21 cellular contexts compared by ENCODE assay signal in the genomic region with DNA sequence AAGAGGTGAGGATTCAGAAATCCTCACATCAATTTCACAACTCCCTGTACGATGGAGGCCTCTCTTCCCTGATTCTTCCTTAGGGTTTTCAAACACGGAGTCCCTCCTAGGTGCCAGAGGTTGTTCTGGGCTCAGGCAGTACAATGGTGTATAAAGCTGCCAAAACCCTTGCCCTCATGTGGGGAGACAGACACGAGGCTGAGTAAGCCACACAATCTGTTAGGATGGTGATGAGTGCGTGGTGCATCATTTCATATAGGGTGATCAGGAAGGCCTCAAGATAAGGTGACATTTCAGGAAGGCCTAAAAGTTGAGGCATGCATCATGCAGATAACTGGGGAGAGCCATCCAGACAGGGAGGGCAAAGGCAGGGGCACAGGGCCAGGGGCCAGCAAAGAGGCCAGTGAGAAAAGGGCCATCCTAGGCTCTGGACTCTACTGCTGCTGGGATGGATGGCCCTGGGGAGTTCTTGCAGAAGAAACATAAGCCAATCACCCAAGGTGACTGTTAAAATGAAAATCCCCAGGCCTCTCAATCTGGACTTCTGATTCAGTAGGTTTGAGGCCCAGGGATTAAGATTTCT.
DNase-seq lines count a peak whose midpoint lies in the region; ATAC-seq and TF ChIP-seq lines count a peak whose summit lies in the region.
"Had no signal": no experiment of that assay in that cellular context is flagged by ENCODE, and none has a peak within 500 bp of the region (broad histone marks: within the 10 kb centered on the region; RNA-seq: fewer than 3 reads in every experiment).

No MANE protein-coding gene starts in this region.

- H3K4me1 Mint-ChIP-seq in osteocyte (ENCODE audit: unreplicated experiment), result peaks cover 11% of the 10 kb centered on the region
- H3K4me1 Mint-ChIP-seq: B cell had no signal

- TF ChIP-seq CTCF in heart left ventricle (IDR thresholded peaks at IDR 0.05) (no peak), left ventricle myocardium inferior (IDR thresholded peaks at IDR 0.05; ENCODE audit: borderline replicate concordance) (no peak), osteocyte (IDR thresholded peaks at IDR 0.05) (no peak)

- H3K27me3 Mint-ChIP-seq in osteocyte (ENCODE audit: unreplicated experiment), result no peaks in the 10 kb centered on the region
- H3K27me3 Mint-ChIP-seq: B cell; CD4-positive, CD25-positive, alpha-beta regulatory T cell had no signal

- DNase-seq in heart left ventricle, result no peak
- no peak for DNase-seq in left ventricle myocardium inferior
- peak; percentile 22 for DNase-seq in ELR (ENCODE audit: low read depth)
- peak; percentile 62 for DNase-seq in osteocyte (ENCODE audit: extremely low spot score, unreplicated experiment)
- DNase-seq in foreskin melanocyte, result no peak
- DNase-seq: Caco-2; CD4-positive, CD25-positive, alpha-beta regulatory T cell; CD8-positive, alpha-beta T cell; DMS153; DND-41; GDM1; GM23248; H7; HCEC 1CT had no signal

- no peak for TF ChIP-seq POLR2A in heart left ventricle (IDR thresholded peaks at IDR 0.05)

- H3K4me3 ChIP-seq in heart left ventricle (no peak overlapping the region), left ventricle myocardium inferior (no peak overlapping the region), thymus (ENCODE audit: low read length) (no peak overlapping the region)
- H3K4me3 ChIP-seq: BLaER1, GM12878, GM23248 had no signal

- H3K36me3 Mint-ChIP-seq in osteocyte (ENCODE audit: unreplicated experiment), result no peaks in the 10 kb centered on the region
- H3K36me3 Mint-ChIP-seq: CD4-positive, CD25-positive, alpha-beta regulatory T cell; CD8-positive, alpha-beta T cell had no signal

- H3K27ac Mint-ChIP-seq in osteocyte (ENCODE audit: unreplicated experiment), result no peak overlapping the region
- H3K27ac Mint-ChIP-seq: B cell; CD4-positive, CD25-positive, alpha-beta regulatory T cell; CD8-positive, alpha-beta T cell had no signal

- intact Hi-C loops in heart left ventricle (cut with DNase I) (no loop called here), left ventricle myocardium inferior (cut with micrococcal nuclease) (no loop called here)

- peaks cover 0 to 18% (median 7%) of the 10 kb centered on the region in 12 donors for H3K4me1 ChIP-seq in heart left ventricle
- H3K4me1 ChIP-seq in left ventricle myocardium inferior, result peaks cover 19% of the 10 kb centered on the region
- no peaks in the 10 kb centered on the region for H3K4me1 ChIP-seq in thymus (ENCODE audit: control insufficient read depth, insufficient read depth, low read length)
- H3K4me1 ChIP-seq: BLaER1, Caco-2 had no signal

- H3K9me3 ChIP-seq in heart left ventricle, result no peaks in the 10 kb centered on the region
- no peaks in the 10 kb centered on the region for H3K9me3 ChIP-seq in left ventricle myocardium inferior (replicated peaks)
- no peaks in the 10 kb centered on the region for H3K9me3 ChIP-seq in thymus (ENCODE audit: control insufficient read depth)
- H3K9me3 ChIP-seq: BLaER1, Caco-2 had no signal

- H3K36me3 ChIP-seq in heart left ventricle (no peaks in the 10 kb centered on the region), left ventricle myocardium inferior (no peaks in the 10 kb centered on the region), thymus (ENCODE audit: control insufficient read depth, insufficient read depth) (no peaks in the 10 kb centered on the region)
- H3K36me3 ChIP-seq: BLaER1 had no signal

- H3K9me3 Mint-ChIP-seq in osteocyte (ENCODE audit: unreplicated experiment), result no peaks in the 10 kb centered on the region
- H3K9me3 Mint-ChIP-seq: CD8-positive, alpha-beta T cell had no signal

- 67 to 88% (median 73%) methylated on average over 4 of the region's 4 CpGs for WGBS in heart left ventricle, 4 donors
- 90% methylated on average over 4 of the region's 4 CpGs for WGBS in thymus

- H3K27me3 ChIP-seq in heart left ventricle (no peaks in the 10 kb centered on the region), left ventricle myocardium inferior (ENCODE audit: low read depth) (no peaks in the 10 kb centered on the region), thymus (ENCODE audit: control insufficient read depth, insufficient read depth) (no peaks in the 10 kb centered on the region)
- H3K27me3 ChIP-seq: BLaER1 had no signal

- no peak overlapping the region for H3K4me3 Mint-ChIP-seq in osteocyte (ENCODE audit: unreplicated experiment)
- H3K4me3 Mint-ChIP-seq: B cell; CD4-positive, CD25-positive, alpha-beta regulatory T cell; CD8-positive, alpha-beta T cell had no signal

- H3K27ac ChIP-seq in heart left ventricle (no peak overlapping the region), left ventricle myocardium inferior (replicated peaks) (no peak overlapping the region), thymus (ENCODE audit: low read depth) (peak overlapping the region; percentile 42)
- H3K27ac ChIP-seq: 22Rv1, BLaER1, C4-2B, GM23248 had no signal

- ATAC-seq in heart left ventricle, result peak; percentile 32 to 54 (median 47)
- ATAC-seq in HG03108 (IDR thresholded peaks at IDR 0.05; ENCODE audit: unreplicated experiment), result no peak
- ATAC-seq: CD8-positive, alpha-beta T cell; GM12878 had no signal

Comparison
In these comparisons a context has a peak if more than half of its experiments do, and no peak if none do; other contexts are left out.
1. DNase-seq: peak in ELR (single experiment) and osteocyte (single experiment); none in heart left ventricle (0 of 5), left ventricle myocardium inferior (single experiment) and foreskin melanocyte (single experiment).